33 cellular contexts compared by ENCODE assay signal in genomic region chr11:99198215-99198614, GRCh38.
"Had no signal": no experiment of that assay in that cellular context is flagged by ENCODE, and none has a peak within 500 bp of the region (broad histone marks: within the 10 kb centered on the region; RNA-seq: fewer than 3 reads in every experiment).

No MANE protein-coding gene starts in this region.

- H3K36me3 Mint-ChIP-seq: activated naive CD8-positive, alpha-beta T cell treated with anti-CD3 and anti-CD28 coated beads for 36 hours had no signal

- H3K27me3 ChIP-seq: ascending aorta, Peyer's patch, SJSA1 had no signal

- H3K36me3 ChIP-seq: ascending aorta, Peyer's patch, SJSA1, WERI-Rb-1 had no signal

- DNase-seq: activated CD4-positive, alpha-beta T cell treated with anti-CD3 and anti-CD28 coated beads, Interleukin-2, amount 10 ng/mL, durations not matched to agents 24 days and 14 days; activated CD4-positive, alpha-beta T cell treated with anti-CD3 and anti-CD28 coated beads, Interleukin-2, amount 50 U/mL, for 4 hours; activated CD8-positive, alpha-beta T cell treated with anti-CD3 and anti-CD28 coated beads for 36 hours; activated effector memory CD4-positive, alpha-beta T cell treated with anti-CD3 and anti-CD28 coated beads, Interleukin-2, amount 50 U/mL, for 16 hours; activated naive CD4-positive, alpha-beta T cell; activated naive CD4-positive, alpha-beta T cell treated with anti-CD3 and anti-CD28 coated beads, Interleukin-2, amount 50 U/mL, for 16 hours; activated naive CD8-positive, alpha-beta T cell treated with anti-CD3 and anti-CD28 coated beads for 36 hours; activated T-cell treated with anti-CD3 and anti-CD28 coated beads, Interleukin-2, amount 50 U/mL, for 1 hour; activated T-cell treated with anti-CD3 and anti-CD28 coated beads, Interleukin-2, amount 50 U/mL, for 72 hours; amygdala; NCI-H1092 treated with DMSO at 0.1 percent for 48 hours; NCI-H1417; NCI-H146; NCI-H187; NCI-H2029 treated with DMSO at 0.1 percent for 48 hours; NCI-H2107; NCI-H2171; NCI-H510A; NCI-H526; NCI-H748 treated with DMSO at 0.1 percent for 48 hours; NK-92 treated with Interleukin-12 subunit alpha and Interleukin-12 subunit beta, amount 100 ng/mL, for 24 hours; PC-3; Peyer's patch; RPMI8226; SHP77 treated with DMSO at 0.1 percent for 48 hours; T-helper 1 cell; T-helper 2 cell; T-helper 9 cell; WERI-Rb-1 had no signal

- H3K27ac ChIP-seq: ascending aorta, Peyer's patch, SJSA1, WERI-Rb-1 had no signal

- ATAC-seq: activated CD8-positive, alpha-beta T cell treated with anti-CD3 and anti-CD28 coated beads for 36 hours; activated T-cell treated with anti-CD3 and anti-CD28 coated beads, Interleukin-2, amount 50 U/mL, for 72 hours; activated T-helper 17 cell treated with anti-CD3 and anti-CD28 coated beads, Interleukin-2, amount 50 U/mL, for 72 hours; PC-3; SK-N-SH treated with all-trans-retinoic acid at 6 μM for 48 hours had no signal

- H3K27ac Mint-ChIP-seq: activated CD4-positive, alpha-beta T cell treated with anti-CD3 and anti-CD28 coated beads, Interleukin-2, amount 10 ng/mL, durations not matched to agents 24 days and 14 days; activated CD8-positive, alpha-beta T cell treated with anti-CD3 and anti-CD28 coated beads for 36 hours; activated naive CD8-positive, alpha-beta T cell treated with anti-CD3 and anti-CD28 coated beads for 36 hours; activated T-cell treated with anti-CD3 and anti-CD28 coated beads, Interleukin-2, amount 50 U/mL, for 72 hours; activated T-helper 17 cell treated with anti-CD3 and anti-CD28 coated beads, Interleukin-2, amount 50 U/mL, for 72 hours had no signal

- H3K4me3 Mint-ChIP-seq: activated CD4-positive, alpha-beta T cell treated with anti-CD3 and anti-CD28 coated beads, Interleukin-2, amount 10 ng/mL, durations not matched to agents 24 days and 14 days; activated CD8-positive, alpha-beta T cell treated with anti-CD3 and anti-CD28 coated beads for 36 hours; activated naive CD8-positive, alpha-beta T cell treated with anti-CD3 and anti-CD28 coated beads for 36 hours; activated T-cell treated with anti-CD3 and anti-CD28 coated beads, Interleukin-2, amount 50 U/mL, for 72 hours; activated T-helper 17 cell treated with anti-CD3 and anti-CD28 coated beads, Interleukin-2, amount 50 U/mL, for 72 hours had no signal

- H3K27me3 Mint-ChIP-seq: activated CD4-positive, alpha-beta T cell treated with anti-CD3 and anti-CD28 coated beads, Interleukin-2, amount 10 ng/mL, durations not matched to agents 24 days and 14 days; activated CD8-positive, alpha-beta T cell treated with anti-CD3 and anti-CD28 coated beads for 36 hours; activated naive CD8-positive, alpha-beta T cell treated with anti-CD3 and anti-CD28 coated beads for 36 hours; activated T-helper 17 cell treated with anti-CD3 and anti-CD28 coated beads, Interleukin-2, amount 50 U/mL, for 72 hours had no signal

- H3K9me3 ChIP-seq: ascending aorta, Peyer's patch, SJSA1 had no signal

- H3K4me1 ChIP-seq: ascending aorta, Peyer's patch, SJSA1 had no signal

- H3K4me1 Mint-ChIP-seq: activated CD4-positive, alpha-beta T cell treated with anti-CD3 and anti-CD28 coated beads, Interleukin-2, amount 10 ng/mL, durations not matched to agents 24 days and 14 days; activated naive CD8-positive, alpha-beta T cell treated with anti-CD3 and anti-CD28 coated beads for 36 hours; activated T-helper 17 cell treated with anti-CD3 and anti-CD28 coated beads, Interleukin-2, amount 50 U/mL, for 72 hours had no signal

- H3K4me3 ChIP-seq: ascending aorta, Peyer's patch, SJSA1 had no signal
